In genomic region chr14:22929848-22930364, GRCh38 we compare ENCODE assay signal across 8 cellular contexts. TPM values are rescaled to one million over a fixed set of nuclear protein-coding genes. Genes with fewer than 3 reads are reported as not detected.
DNase-seq lines count a peak whose midpoint lies in the region; ATAC-seq lines count a peak whose summit lies in the region.

No MANE protein-coding gene starts in this region.

- peak overlapping the region; percentile 10 for H3K27ac ChIP-seq in SJSA1
- peak overlapping the region; percentile 93 for H3K27ac ChIP-seq in temporal lobe (ENCODE audit: low read depth, low read length)

- no peaks in the 10 kb centered on the region for H3K27me3 ChIP-seq in SJSA1 (replicated peaks)

- H3K4me3 ChIP-seq in SJSA1 (peak overlapping the region; percentile 61), iPS-11a (ENCODE audit: low read depth, low read length) (peak overlapping the region; percentile 76)

- peaks cover 12% of the 10 kb centered on the region for H3K4me1 ChIP-seq in SJSA1 (replicated peaks)

- peaks cover 22% of the 10 kb centered on the region for H3K36me3 ChIP-seq in SJSA1

- ATAC-seq in GM19023 (IDR thresholded peaks at IDR 0.05; ENCODE audit: unreplicated experiment) (no peak), GM19397 (IDR thresholded peaks at IDR 0.05; ENCODE audit: unreplicated experiment) (no peak)

- H3K9me3 ChIP-seq in SJSA1 (replicated peaks) = no peaks in the 10 kb centered on the region

- DNase-seq in DMS79 treated with DMSO at 0.1 percent for 48 hours (lab: John Stamatoyannopoulos, UW) (peak; percentile 79), DMS79 (lab: John Stamatoyannopoulos, UW) (no peak), SJSA1 (ENCODE audit: low read depth in 1 of 2, low spot score in 2 of 2) (no peak)
- no peak for DNase-seq in activated T-cell treated with anti-CD3 and anti-CD28 coated beads, Interleukin-2, amount 50 U/mL, for 48 hours

RNA-seq across cellular contexts. Expression of gene PRMT5, which starts 0.7 kb away (rescaled TPM):
- total RNA-seq in SJSA1 (2014; rRNA removed; shearing (Covaris generic)) = 43.9 and 67.8 TPM in 2 replicates
- total RNA-seq in temporal lobe = 44.0 TPM

RNA-seq across cellular contexts. Expression of gene RBM23, which starts 11.0 kb away (rescaled TPM):
- 67.8 and 86.9 TPM in 2 replicates for total RNA-seq in SJSA1 (2014; rRNA removed; shearing (Covaris generic))
- 66.6 TPM for total RNA-seq in temporal lobe

RNA-seq across cellular contexts. Expression of gene HAUS4, which starts 27.0 kb away (rescaled TPM):
- 37.3 and 39.5 TPM in 2 replicates for total RNA-seq in SJSA1 (2014; rRNA removed; shearing (Covaris generic))
- total RNA-seq in temporal lobe = 17.9 TPM

RNA-seq across cellular contexts. Expression of gene REM2, which starts 46.9 kb away (rescaled TPM):
- total RNA-seq in SJSA1 (2014; rRNA removed; shearing (Covaris generic)) = 0.05 TPM in 1 of 2 replicates, not detected in the other
- total RNA-seq in temporal lobe = 2.0 TPM

RNA-seq across cellular contexts. Expression of gene AJUBA, which starts 52.4 kb away (rescaled TPM):
- 116 and 125 TPM in 2 replicates for total RNA-seq in SJSA1 (2014; rRNA removed; shearing (Covaris generic))
- 2.0 TPM for total RNA-seq in temporal lobe
